ENCODE assay signal across 10 cellular contexts in the genomic region with DNA sequence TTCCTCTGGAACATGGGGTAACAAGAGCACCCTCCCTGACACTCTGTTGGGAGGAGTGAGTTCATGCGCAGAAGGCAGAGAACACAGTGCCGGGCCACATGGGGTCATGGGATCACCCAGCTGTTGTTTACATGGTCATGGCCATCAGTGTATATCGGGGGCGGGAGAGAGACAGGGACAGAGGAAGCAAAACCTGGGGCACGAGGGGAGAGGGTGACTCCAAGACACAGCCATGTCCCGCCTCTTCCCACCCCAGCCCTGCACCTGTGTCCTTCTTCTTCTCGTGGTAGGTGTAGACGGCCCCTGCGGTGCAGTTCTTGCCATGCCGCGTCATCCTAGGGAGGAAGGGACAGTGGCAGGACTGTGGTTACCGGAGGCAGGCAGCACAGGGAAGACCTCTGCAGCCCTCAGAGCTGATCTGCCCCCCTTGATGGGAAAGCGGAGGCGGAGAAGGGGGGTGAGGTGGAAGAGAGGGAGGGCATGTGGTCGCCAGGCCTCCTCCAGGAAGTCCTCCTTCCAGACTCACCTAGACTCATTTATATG. TPM values are rescaled to one million over a fixed set of nuclear protein-coding genes. Genes with fewer than 3 reads are reported as not detected.
A peak's percentile ranks its signal among the peaks of the same experiment; 100 is the strongest.
DNase-seq lines count a peak whose midpoint lies in the region; ATAC-seq and TF ChIP-seq lines count a peak whose summit lies in the region.
"Had no signal": no experiment of that assay in that cellular context is flagged by ENCODE, and none has a peak within 500 bp of the region (broad histone marks: within the 10 kb centered on the region; RNA-seq: fewer than 3 reads in every experiment).

No MANE protein-coding gene starts in this region.

- no peaks in the 10 kb centered on the region for H3K27me3 Mint-ChIP-seq in naive B cell

- H3K36me3 ChIP-seq in tibial artery = peaks cover 35 to 49% (median 43%) of the 10 kb centered on the region in 3 donors

- H3K27me3 ChIP-seq in tibial artery = no peaks in the 10 kb centered on the region
- H3K27me3 ChIP-seq: SJSA1 had no signal

- DNase-seq in activated gamma-delta T cell treated with Interleukin-2 at 50 U/mL for 16 hours (peak; percentile 47), activated gamma-delta T cell (lab: John Stamatoyannopoulos, UW) (no peak), caudate nucleus (lab: John Stamatoyannopoulos, UW) (peak in 33 of 61 donors; percentile 2 to 64 (median 21)), naive B cell (peak; percentile 21), tibial artery (peak; percentile 46 to 72), GM19240 (ENCODE audit: insufficient read length, low spot score) (no peak), H4 (ENCODE audit: low spot score) (no peak)
- DNase-seq: NCI-H1092 treated with DMSO at 0.1 percent for 48 hours had no signal

- no peak for TF ChIP-seq CTCF in tibial artery (IDR thresholded peaks at IDR 0.05)

- peaks cover 5 to 8% of the 10 kb centered on the region in 2 donors for H3K36me3 Mint-ChIP-seq in naive B cell

- H3K9me3 ChIP-seq in tibial artery = no peaks in the 10 kb centered on the region
- H3K9me3 ChIP-seq: SJSA1 had no signal

- H3K4me1 Mint-ChIP-seq in naive B cell = peaks cover 36 to 39% (median 37%) of the 10 kb centered on the region in 3 donors

- H3K4me3 ChIP-seq in tibial artery = no peak overlapping the region
- H3K4me3 ChIP-seq: SJSA1 had no signal

- H3K4me3 Mint-ChIP-seq in naive B cell = peak overlapping the region in 6 of 8 donors; percentile 45 to 85 (median 68)

- intact Hi-C loops in tibial artery (cut with DNase I; ENCODE audit: low total_unique reads) = no loop called here

- H3K4me1 ChIP-seq in tibial artery = peaks cover 0 to 10% (median 4%) of the 10 kb centered on the region in 4 donors
- H3K4me1 ChIP-seq: SJSA1 had no signal

- peak overlapping the region; percentile 55 for H3K27ac ChIP-seq in caudate nucleus (ENCODE audit: low read depth, low read length)
- no peak overlapping the region for H3K27ac ChIP-seq in tibial artery
- H3K27ac ChIP-seq: SJSA1 had no signal

- H3K27ac Mint-ChIP-seq in naive B cell = peak overlapping the region in 5 of 6 donors; percentile 85 to 97 (median 90)

- H3K9me3 Mint-ChIP-seq in naive B cell = no peaks in the 10 kb centered on the region

- ATAC-seq in naive B cell (ENCODE audit: low read depth in 2 of 2) (peak; percentile 70 to 74), HG03039 (IDR thresholded peaks at IDR 0.05; ENCODE audit: unreplicated experiment) (no peak)

RNA-seq across cellular contexts. Expression of gene NOSIP, which starts 19.9 kb away (rescaled TPM):
- 100 to 1,000 TPM in 5 of 6 donors, 10 to 100 TPM in 1; 89.5 to 136 (median 113) TPM for polyA plus RNA-seq in naive B cell (ENCODE audit: low read depth in 6 of 6)
- 95.7 and 114 TPM in 2 replicates for total RNA-seq in H4 (2014; rRNA removed; shearing (Covaris generic))

RNA-seq across cellular contexts. Expression of gene PRRG2, which starts 20.7 kb away (rescaled TPM):
- polyA plus RNA-seq in naive B cell (ENCODE audit: low read depth in 6 of 6) = under 1 TPM in 5 of 6 donors, not detected in 1; 0.20 to 0.79 (median 0.62) TPM
- total RNA-seq in H4 (2014; rRNA removed; shearing (Covaris generic)) = 0.56 TPM in 1 of 2 replicates, not detected in the other
- total RNA-seq: SJSA1 had no signal

RNA-seq across cellular contexts. Expression of gene PRR12, which starts 30.6 kb away (rescaled TPM):
- under 1 TPM; 0.09 to 0.77 (median 0.29) TPM for polyA plus RNA-seq in naive B cell (ENCODE audit: low read depth in 6 of 6)
- total RNA-seq in H4 (2014; rRNA removed; shearing (Covaris generic)) = 0.99 and 1.0 TPM in 2 replicates

RNA-seq across cellular contexts. Expression of gene RCN3, which starts 32.6 kb away (rescaled TPM):
- under 1 TPM in 2 of 6 donors, not detected in 4; 0.17 to 0.43 TPM for polyA plus RNA-seq in naive B cell (ENCODE audit: low read depth in 6 of 6)
- total RNA-seq in H4 (2014; rRNA removed; shearing (Covaris generic)) = 6.1 and 7.6 TPM in 2 replicates

RNA-seq across cellular contexts. Expression of gene FCGRT, which starts 48.0 kb away (rescaled TPM):
- polyA plus RNA-seq in naive B cell (ENCODE audit: low read depth in 6 of 6) = 10 to 100 TPM; 56.7 to 69.7 (median 62.7) TPM
- 2.3 and 2.7 TPM in 2 replicates for total RNA-seq in H4 (2014; rRNA removed; shearing (Covaris generic))

Comparison
In these comparisons a context has a peak if more than half of its experiments do, and no peak if none do; other contexts are left out.
1. DNase-seq: peak in activated gamma-delta T cell treated with Interleukin-2 at 50 U/mL for 16 hours (single experiment), caudate nucleus (33 of 61), naive B cell (single experiment) and tibial artery (2 of 2); none in activated gamma-delta T cell (single experiment), GM19240 (single experiment) and H4 (single experiment).